ENCODE assay signal across 17 cellular contexts in the genomic region with DNA sequence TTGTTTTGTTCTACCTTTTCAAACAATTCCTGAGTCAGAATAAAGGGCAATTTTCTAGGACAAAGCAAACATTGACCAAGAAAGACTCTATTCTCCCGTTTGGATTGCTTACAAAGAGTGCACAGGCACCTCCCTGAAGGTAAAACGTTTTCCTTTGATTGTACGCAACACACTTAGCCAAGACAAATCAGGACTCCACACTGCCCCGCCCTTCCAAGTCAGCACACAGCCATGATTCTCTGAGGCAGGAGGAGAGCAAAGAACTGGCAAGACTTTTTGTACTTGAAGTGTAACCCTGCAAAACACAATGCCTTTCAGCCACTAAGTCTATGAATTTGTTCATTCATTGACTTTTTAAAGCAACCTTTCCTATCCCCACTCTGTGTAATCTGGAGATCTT.
A peak's percentile ranks its signal among the peaks of the same experiment; 100 is the strongest.
DNase-seq lines count a peak whose midpoint lies in the region; ATAC-seq, FAIRE-seq and TF ChIP-seq lines count a peak whose summit lies in the region.
"Had no signal": no experiment of that assay in that cellular context is flagged by ENCODE, and none has a peak within 500 bp of the region (broad histone marks: within the 10 kb centered on the region; RNA-seq: fewer than 3 reads in every experiment).

No MANE protein-coding gene starts in this region.

- no peak overlapping the region for H3K4me3 Mint-ChIP-seq in neural progenitor cell
- H3K4me3 Mint-ChIP-seq in activated T-cell treated with anti-CD3 and anti-CD28 coated beads, Interleukin-2, amount 50 U/mL, for 72 hours: no peak overlapping the region
- H3K4me3 Mint-ChIP-seq: CD4-positive, CD25-positive, alpha-beta regulatory T cell; IgD-negative memory B cell had no signal

- H3K27me3 ChIP-seq in left ventricle myocardium inferior (ENCODE audit: low read depth): no peaks in the 10 kb centered on the region
- H3K27me3 ChIP-seq in neural progenitor cell: no peaks in the 10 kb centered on the region
- peaks cover 0 to 26% of the 10 kb centered on the region in 2 experiments; a peak in 2 of 5 replicates for H3K27me3 ChIP-seq in HepG2 (ENCODE audit: control insufficient read depth in 1 of 2, insufficient read depth in 2 of 2, low read length in 2 of 2)

- ATAC-seq in HepG2: no peak
- no peak for ATAC-seq in activated T-cell treated with anti-CD3 and anti-CD28 coated beads, Interleukin-2, amount 50 U/mL, for 72 hours (replicated peaks in 1 of 2)
- ATAC-seq: GM12878, Panc1 had no signal

- TF ChIP-seq EP300 in HepG2 (IDR thresholded peaks at IDR 0.05; ENCODE audit: low read depth in 2 of 2, low read length in 2 of 2): no peak
- no peak for TF ChIP-seq EP300 in HepG2 (CRISPR knock-in tag; IDR thresholded peaks at IDR 0.05; ENCODE audit: borderline replicate concordance)

- H3K9ac ChIP-seq in neural progenitor cell: no peak overlapping the region
- H3K9ac ChIP-seq in HepG2 (ENCODE audit: insufficient read depth, low read depth, low read length): no peak overlapping the region

- no peaks in the 10 kb centered on the region for H3K36me3 ChIP-seq in left ventricle myocardium inferior
- no peaks in the 10 kb centered on the region for H3K36me3 ChIP-seq in neural progenitor cell
- H3K36me3 ChIP-seq in HepG2 (replicated peaks in 1 of 2; ENCODE audit: control insufficient read depth in 1 of 2, insufficient read depth in 2 of 2, low read length in 2 of 2): no peaks in the 10 kb centered on the region
- H3K36me3 ChIP-seq: HAP-1, SJSA1 had no signal

- no peak overlapping the region for H3K27ac Mint-ChIP-seq in neural progenitor cell
- H3K27ac Mint-ChIP-seq in activated T-cell treated with anti-CD3 and anti-CD28 coated beads, Interleukin-2, amount 50 U/mL, for 72 hours: no peak overlapping the region
- H3K27ac Mint-ChIP-seq: IgD-negative memory B cell had no signal

- H3K79me2 ChIP-seq in neural progenitor cell (ENCODE audit: low read depth) (no peaks in the 10 kb centered on the region), HepG2 (ENCODE audit: insufficient read depth, low read length) (no peaks in the 10 kb centered on the region)

- peaks cover 3% of the 10 kb centered on the region for H3K27me3 Mint-ChIP-seq in neural progenitor cell (ENCODE audit: insufficient read depth, low read depth)
- H3K27me3 Mint-ChIP-seq in activated T-cell treated with anti-CD3 and anti-CD28 coated beads, Interleukin-2, amount 50 U/mL, for 72 hours (ENCODE audit: low read depth): peaks cover 31% of the 10 kb centered on the region
- H3K27me3 Mint-ChIP-seq: CD4-positive, CD25-positive, alpha-beta regulatory T cell had no signal

- TF ChIP-seq CTCF in left ventricle myocardium inferior (IDR thresholded peaks at IDR 0.05; ENCODE audit: borderline replicate concordance) (no peak), coronary artery (IDR thresholded peaks at IDR 0.05) (no peak), neural progenitor cell (IDR thresholded peaks at IDR 0.05) (no peak), HepG2 (CRISPR knock-in tag; IDR thresholded peaks at IDR 0.05) (no peak)

- H3K4me1 Mint-ChIP-seq in neural progenitor cell: peaks cover 12% of the 10 kb centered on the region
- H3K4me1 Mint-ChIP-seq in activated T-cell treated with anti-CD3 and anti-CD28 coated beads, Interleukin-2, amount 50 U/mL, for 72 hours (ENCODE audit: low read depth): no peaks in the 10 kb centered on the region

- no peak for FAIRE-seq in HepG2 (lab: Jason Lieb, UNC)
- FAIRE-seq: GM12878 had no signal

- H3K9me3 ChIP-seq in left ventricle myocardium inferior (replicated peaks) (no peaks in the 10 kb centered on the region), neural progenitor cell (ENCODE audit: low read depth) (no peaks in the 10 kb centered on the region), HepG2 (ENCODE audit: low read length) (no peaks in the 10 kb centered on the region)
- H3K9me3 ChIP-seq: HAP-1, SJSA1 had no signal

- no peak for TF ChIP-seq POLR2A in HepG2 (IDR thresholded peaks at IDR 0.05; ENCODE audit: insufficient read depth in 1 of 2, low read depth in 2 of 2, low read length in 2 of 2)

- in situ Hi-C loops in HepG2 (cut with HindIII; ENCODE audit: extremely low pct_ligation_motif_present, low pct_unique_long_range_greater_than_20kb): no loop called here

- POLR2A ChIA-PET in HepG2 (lab: Yijun Ruan, JAX): no interaction called here

- CTCF ChIA-PET in HepG2 (lab: Yijun Ruan, JAX; ENCODE audit: low intra/inter-chr PET ratio, low total read pairs): no interaction called here

- no TSS peak for BruUV-seq in HepG2 (replicated peaks; lab: Mats Ljungman, UMichigan)

- H3F3A ChIP-seq in neural progenitor cell (ENCODE audit: low read depth): no peaks in the 10 kb centered on the region

- no peaks in the 10 kb centered on the region for H3K36me3 Mint-ChIP-seq in neural progenitor cell
- H3K36me3 Mint-ChIP-seq in activated T-cell treated with anti-CD3 and anti-CD28 coated beads, Interleukin-2, amount 50 U/mL, for 72 hours (ENCODE audit: insufficient read depth in 2 of 2): no peaks in the 10 kb centered on the region
- H3K36me3 Mint-ChIP-seq: CD4-positive, CD25-positive, alpha-beta regulatory T cell; IgD-negative memory B cell had no signal

- WGBS in HepG2 (ENCODE audit: low lambda C conversion rate): 1% methylated on average over 4 of the region's 4 CpGs

- no peak for TF ChIP-seq RAD21 in HepG2 (CRISPR knock-in tag; IDR thresholded peaks at IDR 0.05)

- H3K4me3 ChIP-seq in left ventricle myocardium inferior: no peak overlapping the region
- no peak overlapping the region for H3K4me3 ChIP-seq in coronary artery
- H3K4me3 ChIP-seq in neural progenitor cell: no peak overlapping the region
- no peak overlapping the region for H3K4me3 ChIP-seq in HepG2 (replicated peaks in 1 of 3; ENCODE audit: insufficient read depth in 1 of 3, low read depth in 2 of 3, low read length in 3 of 3)
- H3K4me3 ChIP-seq: GM12878, HAP-1, SJSA1 had no signal

- no peak for DNase-seq in left ventricle myocardium inferior
- DNase-seq in cardiac septum (ENCODE audit: low spot score): no peak
- peak; percentile 73 for DNase-seq in NCI-H69 (lab: John Stamatoyannopoulos, UW)
- peak; percentile 35 for DNase-seq in coronary artery (ENCODE audit: low spot score)
- DNase-seq in neural progenitor cell (ENCODE audit: low spot score): no peak
- no peak for DNase-seq in OCI-M1 (lab: John Stamatoyannopoulos, UW)
- DNase-seq in HepG2 (ENCODE audit: low spot score): no peak
- DNase-seq in activated T-cell treated with anti-CD3 and anti-CD28 coated beads, Interleukin-2, amount 50 U/mL, for 72 hours: no peak
- DNase-seq: CD4-positive, CD25-positive, alpha-beta regulatory T cell; NCI-H1105; NCI-H1694; NCI-H524 treated with DMSO at 0.1 percent for 48 hours had no signal

- intact Hi-C loops in left ventricle myocardium inferior (cut with micrococcal nuclease) (no loop called here), cardiac septum (cut with DNase I) (no loop called here), HepG2 (cut with micrococcal nuclease; ENCODE audit: unreplicated experiment) (no loop called here)

- H2AFZ ChIP-seq in neural progenitor cell (replicated peaks) (peak overlapping the region; percentile 44), HepG2 (ENCODE audit: low read length) (no peak overlapping the region)

- no peaks in the 10 kb centered on the region for H4K20me1 ChIP-seq in neural progenitor cell (ENCODE audit: low read depth)
- H4K20me1 ChIP-seq in HepG2 (ENCODE audit: insufficient read depth, low read length): no peaks in the 10 kb centered on the region

- no peaks in the 10 kb centered on the region for H3K9me3 Mint-ChIP-seq in neural progenitor cell
- no peaks in the 10 kb centered on the region for H3K9me3 Mint-ChIP-seq in activated T-cell treated with anti-CD3 and anti-CD28 coated beads, Interleukin-2, amount 50 U/mL, for 72 hours
- H3K9me3 Mint-ChIP-seq: IgD-negative memory B cell had no signal

- H3K27ac ChIP-seq in left ventricle myocardium inferior (replicated peaks) (peak overlapping the region; percentile 52), coronary artery (no peak overlapping the region), neural progenitor cell (no peak overlapping the region), HepG2 (ENCODE audit: extremely low read length, insufficient read depth, low read length) (no peak overlapping the region)
- H3K27ac ChIP-seq: SJSA1 had no signal

- peaks cover 9% of the 10 kb centered on the region for H3K4me1 ChIP-seq in left ventricle myocardium inferior
- H3K4me1 ChIP-seq in neural progenitor cell: peaks cover 15% of the 10 kb centered on the region
- H3K4me1 ChIP-seq in HepG2 (ENCODE audit: insufficient read depth, low read length): no peaks in the 10 kb centered on the region
- H3K4me1 ChIP-seq: HAP-1, SJSA1 had no signal

- H3K4me2 ChIP-seq in neural progenitor cell: peak overlapping the region; percentile 11
- no peak overlapping the region for H3K4me2 ChIP-seq in HepG2 (ENCODE audit: low read depth, low read length)

TF ChIP-seq in HepG2, 621 proteins besides CTCF, POLR2A, EP300 and RAD21:
- TF ChIP-seq POLR2G (IDR thresholded peaks at IDR 0.05; ENCODE audit: low read depth, low read length) (no peak), ZNF33A (CRISPR knock-in tag; IDR thresholded peaks at IDR 0.05; ENCODE audit: borderline replicate concordance) (no peak), SOX13 (IDR thresholded peaks at IDR 0.05) (no peak), SOX13 (CRISPR knock-in tag; conservative IDR thresholded peaks at IDR 0.05 in 1 of 2, IDR thresholded peaks at IDR 0.05 in 1 of 2) (peak in 1 of 2 experiments; percentile 34; a peak in 1 of 4 replicates)

Comparison
In these comparisons a context has a peak if more than half of its experiments do, and no peak if none do; other contexts are left out.
1. DNase-seq: peak in NCI-H69 (single experiment) and coronary artery (single experiment); none in left ventricle myocardium inferior (single experiment), cardiac septum (single experiment), neural progenitor cell (single experiment), OCI-M1 (single experiment), HepG2 (single experiment) and activated T-cell treated with anti-CD3 and anti-CD28 coated beads, Interleukin-2, amount 50 U/mL, for 72 hours (0 of 2).